ENCODE assay signal across 18 cellular contexts in the genomic region with DNA sequence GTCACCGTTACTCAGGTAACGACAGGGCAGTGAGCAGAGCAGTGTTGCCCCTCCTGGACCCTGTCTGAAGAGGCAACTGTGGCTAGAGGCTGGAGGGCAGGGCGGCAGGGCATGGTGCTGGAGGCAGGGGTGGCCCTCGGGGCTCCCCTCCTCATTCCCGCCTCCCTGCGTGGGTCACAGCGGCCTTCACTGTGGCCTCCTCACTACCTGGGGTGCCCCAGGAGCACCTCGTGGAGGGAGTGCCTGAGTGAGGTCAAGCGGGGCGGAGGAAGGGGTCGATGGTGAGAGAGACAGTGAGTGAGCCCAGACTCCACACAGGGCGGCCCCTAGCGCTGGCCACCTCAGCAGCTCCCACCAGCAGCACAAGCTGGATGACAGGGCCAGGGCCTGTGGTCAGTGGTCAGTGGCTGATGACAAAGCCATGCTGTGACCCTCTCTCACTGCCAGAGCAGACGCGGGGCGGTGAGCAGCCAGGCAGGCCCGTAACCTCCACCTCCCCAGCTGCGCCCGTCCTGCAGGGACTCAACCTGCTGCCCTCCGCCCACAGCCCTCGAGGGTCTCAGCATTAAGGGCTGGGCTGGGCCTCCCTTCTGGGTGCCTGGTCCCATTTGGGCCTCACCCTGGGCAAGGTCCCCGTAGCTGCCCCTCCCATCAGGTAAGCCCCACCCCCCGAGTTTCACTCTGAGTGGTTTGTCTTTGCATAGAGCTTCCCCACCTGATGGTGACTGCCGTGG.
DNase-seq lines count a peak whose midpoint lies in the region; ATAC-seq and TF ChIP-seq lines count a peak whose summit lies in the region.
"Had no signal": no experiment of that assay in that cellular context is flagged by ENCODE, and none has a peak within 500 bp of the region (broad histone marks: within the 10 kb centered on the region; RNA-seq: fewer than 3 reads in every experiment).

No MANE protein-coding gene starts in this region.

- peaks cover 12% of the 10 kb centered on the region for H3K27me3 Mint-ChIP-seq in activated naive CD4-positive, alpha-beta T cell treated with anti-CD3 and anti-CD28 coated beads, Interleukin-2, amount 10 ng/mL, durations not matched to agents 7 days and 5 days
- H3K27me3 Mint-ChIP-seq: natural killer cell treated with Interleukin-12 subunit alpha and Interleukin-12 subunit beta and Interleukin-15 and Interleukin-18, amount 100 ng/mL, for 72 hours had no signal

- H3K36me3 Mint-ChIP-seq in activated naive CD4-positive, alpha-beta T cell treated with anti-CD3 and anti-CD28 coated beads, Interleukin-2, amount 10 ng/mL, durations not matched to agents 7 days and 5 days, result peaks cover 18% of the 10 kb centered on the region

- H3K9me3 Mint-ChIP-seq in activated naive CD4-positive, alpha-beta T cell treated with anti-CD3 and anti-CD28 coated beads, Interleukin-2, amount 10 ng/mL, durations not matched to agents 7 days and 5 days, result no peaks in the 10 kb centered on the region
- H3K9me3 Mint-ChIP-seq: CD8-positive, alpha-beta memory T cell; natural killer cell treated with Interleukin-12 subunit alpha and Interleukin-12 subunit beta and Interleukin-15 and Interleukin-18, amount 100 ng/mL, for 72 hours had no signal

- peak overlapping the region; percentile 24 for H3K27ac Mint-ChIP-seq in activated naive CD4-positive, alpha-beta T cell treated with anti-CD3 and anti-CD28 coated beads, Interleukin-2, amount 10 ng/mL, durations not matched to agents 7 days and 5 days
- H3K27ac Mint-ChIP-seq: natural killer cell treated with Interleukin-12 subunit alpha and Interleukin-12 subunit beta and Interleukin-15 and Interleukin-18, amount 100 ng/mL, for 72 hours had no signal

- no peak for ATAC-seq in HG03045 (IDR thresholded peaks at IDR 0.05; ENCODE audit: unreplicated experiment)
- ATAC-seq: foreskin keratinocyte, Right ventricle myocardium inferior had no signal

- CTCF ChIA-PET in activated naive CD4-positive, alpha-beta T cell treated with anti-CD3 and anti-CD28 coated beads, Interleukin-2, amount 10 ng/mL, durations not matched to agents 7 days and 5 days (lab: Charles Lee), result interaction anchor here (0.9 to 6.8 kb wide), 5 partner anchors 11 to 152 kb away, joined by 3 to 122 read pairs (median 3); a partner anchor contains a TSS

- peaks cover 15% of the 10 kb centered on the region for H3K4me1 Mint-ChIP-seq in activated naive CD4-positive, alpha-beta T cell treated with anti-CD3 and anti-CD28 coated beads, Interleukin-2, amount 10 ng/mL, durations not matched to agents 7 days and 5 days

- DNase-seq in activated naive CD4-positive, alpha-beta T cell treated with anti-CD3 and anti-CD28 coated beads, Interleukin-2, amount 10 ng/mL, durations not matched to agents 7 days and 5 days, result no peak
- no peak for DNase-seq in activated naive CD4-positive, alpha-beta T cell treated with anti-CD3 and anti-CD28 coated beads, Interleukin-2, amount 50 U/mL, for 16 hours
- DNase-seq in GM13977 (ENCODE audit: low spot score), result peak; percentile 65
- peak; percentile 1 for DNase-seq in epidermal melanocyte (ENCODE audit: insufficient read length, low spot score)
- DNase-seq in stimulated activated CD8-positive, alpha-beta memory T cell treated with anti-CD3 and anti-CD28 coated beads, Interleukin-4, amount 100 ng/mL, for 48 hours, result peak; percentile 54
- no peak for DNase-seq in NCI-H774 (lab: John Stamatoyannopoulos, UW)
- DNase-seq in NCI-H1105 treated with DMSO at 0.1 percent for 48 hours (lab: John Stamatoyannopoulos, UW), result no peak
- DNase-seq: CD8-positive, alpha-beta memory T cell; DMS53; foreskin keratinocyte; GOT3; NCI-H1417 treated with DMSO at 0.1 percent for 48 hours; NCI-H526; small intestine; testis had no signal

- in situ Hi-C loops in GM13977 (cut with MboI; ENCODE audit: low pct_unique_long_range_greater_than_20kb, low sequenced_read_pairs, unreplicated experiment), result loop anchor here (25.0 kb wide), 1 partner anchor 285 kb away; a partner anchor contains a TSS

- no peak for TF ChIP-seq CTCF in GM13977 (IDR thresholded peaks at IDR 0.05; ENCODE audit: extremely low read depth, insufficient read depth, missing control alignments)

- H3K4me3 Mint-ChIP-seq in activated naive CD4-positive, alpha-beta T cell treated with anti-CD3 and anti-CD28 coated beads, Interleukin-2, amount 10 ng/mL, durations not matched to agents 7 days and 5 days, result no peak overlapping the region
- H3K4me3 Mint-ChIP-seq: natural killer cell treated with Interleukin-12 subunit alpha and Interleukin-12 subunit beta and Interleukin-15 and Interleukin-18, amount 100 ng/mL, for 72 hours had no signal

Comparison
In these comparisons a context has a peak if more than half of its experiments do, and no peak if none do; other contexts are left out.
1. DNase-seq: peak in GM13977 (single experiment), epidermal melanocyte (single experiment) and stimulated activated CD8-positive, alpha-beta memory T cell treated with anti-CD3 and anti-CD28 coated beads, Interleukin-4, amount 100 ng/mL, for 48 hours (single experiment); none in activated naive CD4-positive, alpha-beta T cell treated with anti-CD3 and anti-CD28 coated beads, Interleukin-2, amount 10 ng/mL, durations not matched to agents 7 days and 5 days (single experiment), activated naive CD4-positive, alpha-beta T cell treated with anti-CD3 and anti-CD28 coated beads, Interleukin-2, amount 50 U/mL, for 16 hours (single experiment), NCI-H774 (single experiment) and NCI-H1105 treated with DMSO at 0.1 percent for 48 hours (single experiment).